In the genomic region with DNA sequence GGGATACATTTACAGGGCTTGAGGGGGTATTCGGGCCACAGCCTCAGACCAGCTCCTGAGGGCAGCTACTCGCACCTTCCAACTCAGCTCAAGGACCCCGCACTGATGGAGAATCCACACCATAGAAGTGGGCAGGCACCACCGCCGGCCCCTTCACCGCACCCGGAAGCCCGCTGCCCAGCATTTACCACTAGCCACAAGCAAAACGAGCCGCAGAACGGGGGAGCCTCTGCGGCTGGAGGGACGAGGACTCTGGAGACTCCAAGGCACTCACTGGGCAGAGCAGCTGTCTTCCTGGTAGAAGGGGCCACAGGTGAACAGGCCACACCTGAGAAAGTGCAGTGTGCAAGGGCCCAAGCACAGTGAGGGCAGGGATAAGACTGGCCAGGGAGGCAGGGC, we compare ENCODE assay signal across 20 cellular contexts. TPM values are rescaled to one million over a fixed set of nuclear protein-coding genes. Genes with fewer than 3 reads are reported as not detected.
DNase-seq lines count a peak whose midpoint lies in the region; ATAC-seq, FAIRE-seq and TF ChIP-seq lines count a peak whose summit lies in the region.
"Had no signal": no experiment of that assay in that cellular context is flagged by ENCODE, and none has a peak within 500 bp of the region (broad histone marks: within the 10 kb centered on the region; RNA-seq: fewer than 3 reads in every experiment).

No MANE protein-coding gene starts in this region.

- TF ChIP-seq POLR2A in GM12878 (IDR thresholded peaks at IDR 0.05; ENCODE audit: low read depth, low read length) = no peak; the same call in 1 of the 2 replicates

- no peak for TF ChIP-seq EP300 in GM12878 (IDR thresholded peaks at IDR 0.05; ENCODE audit: borderline replicate concordance in 1 of 2, control insufficient read depth in 1 of 2, low read depth in 2 of 2, low read length in 2 of 2)

- no peaks in the 10 kb centered on the region for H3K27me3 ChIP-seq in GM12878 (replicated peaks in 1 of 2; ENCODE audit: control insufficient read depth in 2 of 2, insufficient read depth in 2 of 2, low read length in 1 of 2)
- H3K27me3 ChIP-seq: MG63 had no signal

- no peaks in the 10 kb centered on the region for H3K27me3 Mint-ChIP-seq in activated CD8-positive, alpha-beta T cell treated with anti-CD3 and anti-CD28 coated beads for 36 hours
- H3K27me3 Mint-ChIP-seq in activated CD8-positive, alpha-beta T cell treated with anti-CD3 and anti-CD28 coated beads, Interleukin-2, amount 10 ng/mL, durations not matched to agents 7 days and 5 days (ENCODE audit: low read depth) = no peaks in the 10 kb centered on the region
- no peaks in the 10 kb centered on the region for H3K27me3 Mint-ChIP-seq in neural crest cell (ENCODE audit: low read depth)
- H3K27me3 Mint-ChIP-seq: IgD-negative memory B cell had no signal

- H4K20me1 ChIP-seq in GM12878 (ENCODE audit: control insufficient read depth, insufficient read depth) = peaks cover 4% of the 10 kb centered on the region; the same call in 1 of the 2 replicates

- BruUV-seq in GM12878 (replicated peaks; lab: Mats Ljungman, UMichigan) = no TSS peak

- 98% methylated on average over 13 of the region's 13 CpGs for WGBS in GM12878 (ENCODE audit: insufficient coverage, insufficient replicate concordance, low lambda C conversion rate, missing lambda C conversion rate)

- no peak for TF ChIP-seq RAD21 in GM12878 (IDR thresholded peaks at IDR 0.05; ENCODE audit: insufficient read depth, low read depth, low read length)

- POLR2A ChIA-PET in activated CD8-positive, alpha-beta T cell treated with anti-CD3 and anti-CD28 coated beads for 36 hours (lab: Charles Lee) = interaction anchor here (1.1 kb wide), 1 partner anchor 155 kb away, joined by 3 read pairs; no protein-coding TSS in a partner anchor
- POLR2A ChIA-PET in activated CD8-positive, alpha-beta T cell treated with anti-CD3 and anti-CD28 coated beads, Interleukin-2, amount 10 ng/mL, durations not matched to agents 7 days and 5 days (lab: Charles Lee) = no interaction called here
- POLR2A ChIA-PET in GM12878 (lab: Charles Lee) = interaction anchor here (0.6 kb wide), 1 partner anchor 134 kb away, joined by 3 read pairs; no protein-coding TSS in a partner anchor

- peaks cover 38% of the 10 kb centered on the region for H3K36me3 Mint-ChIP-seq in activated CD8-positive, alpha-beta T cell treated with anti-CD3 and anti-CD28 coated beads for 36 hours (ENCODE audit: low read depth)
- peaks cover 46% of the 10 kb centered on the region for H3K36me3 Mint-ChIP-seq in activated CD8-positive, alpha-beta T cell treated with anti-CD3 and anti-CD28 coated beads, Interleukin-2, amount 10 ng/mL, durations not matched to agents 7 days and 5 days (ENCODE audit: low read depth)
- H3K36me3 Mint-ChIP-seq in neural crest cell (ENCODE audit: low read depth) = peaks cover 10% of the 10 kb centered on the region
- H3K36me3 Mint-ChIP-seq: IgD-negative memory B cell had no signal

- no peaks in the 10 kb centered on the region for H3K9me3 ChIP-seq in GM12878 (replicated peaks; ENCODE audit: control insufficient read depth, insufficient read depth, low read length)
- H3K9me3 ChIP-seq: MG63 had no signal

- DNase-seq in activated CD8-positive, alpha-beta T cell treated with anti-CD3 and anti-CD28 coated beads for 36 hours = no peak
- DNase-seq in activated CD8-positive, alpha-beta T cell treated with anti-CD3 and anti-CD28 coated beads, Interleukin-2, amount 10 ng/mL, durations not matched to agents 7 days and 5 days = no peak
- DNase-seq in GM12878 (ENCODE audit: low read depth, low spot score) (no peak), neural crest cell (ENCODE audit: low read depth, low spot score) (no peak), T1000 (lab: John Stamatoyannopoulos, UW) (no peak)
- DNase-seq: DMS79, Kasumi-1, MG63, NCI-H1048, NCI-H1436 treated with DMSO at 0.1 percent for 48 hours, NCI-H2029, NCI-H2171, NCI-H526, PC-3, RPMI8226 had no signal

- in situ Hi-C loops in GM12878 (cut with MboI) = no loop called here

- no peak overlapping the region for H3K4me2 ChIP-seq in GM12878 (ENCODE audit: control insufficient read depth, insufficient read depth)

- peak overlapping the region; percentile 11 for H3K27ac Mint-ChIP-seq in activated CD8-positive, alpha-beta T cell treated with anti-CD3 and anti-CD28 coated beads for 36 hours
- no peak overlapping the region for H3K27ac Mint-ChIP-seq in activated CD8-positive, alpha-beta T cell treated with anti-CD3 and anti-CD28 coated beads, Interleukin-2, amount 10 ng/mL, durations not matched to agents 7 days and 5 days
- no peak overlapping the region for H3K27ac Mint-ChIP-seq in neural crest cell (ENCODE audit: unreplicated experiment)
- H3K27ac Mint-ChIP-seq: IgD-negative memory B cell had no signal

- RAD21 ChIA-PET in GM12878 (lab: Charles Lee; ENCODE audit: unreplicated experiment) = no interaction called here

- peaks cover 39% of the 10 kb centered on the region for H3K4me1 Mint-ChIP-seq in activated CD8-positive, alpha-beta T cell treated with anti-CD3 and anti-CD28 coated beads for 36 hours (ENCODE audit: low read depth)
- H3K4me1 Mint-ChIP-seq in activated CD8-positive, alpha-beta T cell treated with anti-CD3 and anti-CD28 coated beads, Interleukin-2, amount 10 ng/mL, durations not matched to agents 7 days and 5 days (ENCODE audit: low read depth) = peaks cover 38% of the 10 kb centered on the region
- peaks cover 24% of the 10 kb centered on the region for H3K4me1 Mint-ChIP-seq in neural crest cell

- no peaks in the 10 kb centered on the region for H3K9me3 Mint-ChIP-seq in activated CD8-positive, alpha-beta T cell treated with anti-CD3 and anti-CD28 coated beads for 36 hours
- H3K9me3 Mint-ChIP-seq in activated CD8-positive, alpha-beta T cell treated with anti-CD3 and anti-CD28 coated beads, Interleukin-2, amount 10 ng/mL, durations not matched to agents 7 days and 5 days (ENCODE audit: insufficient read depth) = no peaks in the 10 kb centered on the region
- H3K9me3 Mint-ChIP-seq in neural crest cell = no peaks in the 10 kb centered on the region
- H3K9me3 Mint-ChIP-seq: CD14-positive monocyte, IgD-negative memory B cell had no signal

- H3K4me1 ChIP-seq in GM12878 (ENCODE audit: control insufficient read depth, insufficient read depth, low read length) = peaks cover 14% of the 10 kb centered on the region

- no peak overlapping the region for H3K4me3 ChIP-seq in GM12878
- H3K4me3 ChIP-seq: MG63 had no signal

- CTCF ChIA-PET in activated CD8-positive, alpha-beta T cell treated with anti-CD3 and anti-CD28 coated beads for 36 hours (lab: Charles Lee) = no interaction called here
- CTCF ChIA-PET in activated CD8-positive, alpha-beta T cell treated with anti-CD3 and anti-CD28 coated beads, Interleukin-2, amount 10 ng/mL, durations not matched to agents 7 days and 5 days (lab: Charles Lee) = interaction anchor here (1.0 kb wide), 1 partner anchor 146 kb away, joined by 4 read pairs; no protein-coding TSS in a partner anchor
- CTCF ChIA-PET in GM12878 (lab: Yijun Ruan, JAX) = no interaction called here

- intact Hi-C loops in activated CD8-positive, alpha-beta T cell treated with anti-CD3 and anti-CD28 coated beads for 36 hours (cut with micrococcal nuclease) = no loop called here
- intact Hi-C loops in GM12878 (cut with micrococcal nuclease; ENCODE audit: unreplicated experiment) = no loop called here

- FAIRE-seq in GM12878 (lab: Jason Lieb, UNC) = no peak
- FAIRE-seq: H54 had no signal

- no peak overlapping the region for H3K27ac ChIP-seq in GM12878 (ENCODE audit: control insufficient read depth, insufficient read depth)
- H3K27ac ChIP-seq: 22Rv1 had no signal

- SMC1A ChIA-PET in GM12878 (lab: Charles Lee; ENCODE audit: uncharacterized antibody, unreplicated experiment) = no interaction called here

- TF ChIP-seq CTCF in activated CD8-positive, alpha-beta T cell treated with anti-CD3 and anti-CD28 coated beads for 36 hours (IDR thresholded peaks at IDR 0.05) = no peak
- TF ChIP-seq CTCF in GM12878 (IDR thresholded peaks at IDR 0.05 in 2 of 3, conservative IDR thresholded peaks at IDR 0.05 in 1 of 3; ENCODE audit: control insufficient read depth in 2 of 3, extremely low read depth in 1 of 3, insufficient read depth in 1 of 3, low read depth in 3 of 3, low read length in 3 of 3) = no peak
- TF ChIP-seq CTCF in neural crest cell (conservative IDR thresholded peaks at IDR 0.05) = no peak

- peaks cover 9 to 13% of the 10 kb centered on the region in 2 experiments; a peak in 3 of 4 replicates for H3K36me3 ChIP-seq in GM12878 (ENCODE audit: control insufficient read depth in 2 of 2, insufficient read depth in 2 of 2, low read length in 1 of 2)

- no peak for ATAC-seq in activated CD8-positive, alpha-beta T cell treated with anti-CD3 and anti-CD28 coated beads for 36 hours
- no peak for ATAC-seq in activated CD8-positive, alpha-beta T cell treated with anti-CD3 and anti-CD28 coated beads, Interleukin-2, amount 10 ng/mL, durations not matched to agents 7 days and 5 days
- ATAC-seq in GM12878 (no peak), GM18511 (IDR thresholded peaks at IDR 0.05; ENCODE audit: unreplicated experiment) (no peak)
- ATAC-seq: PC-3 had no signal

- peaks cover 41% of the 10 kb centered on the region for H3K79me2 ChIP-seq in GM12878 (ENCODE audit: control insufficient read depth, insufficient read depth, low read length)

- H3K4me3 Mint-ChIP-seq in activated CD8-positive, alpha-beta T cell treated with anti-CD3 and anti-CD28 coated beads for 36 hours = no peak overlapping the region
- H3K4me3 Mint-ChIP-seq in activated CD8-positive, alpha-beta T cell treated with anti-CD3 and anti-CD28 coated beads, Interleukin-2, amount 10 ng/mL, durations not matched to agents 7 days and 5 days = no peak overlapping the region
- peak overlapping the region; percentile 27 for H3K4me3 Mint-ChIP-seq in neural crest cell
- H3K4me3 Mint-ChIP-seq: CD14-positive monocyte had no signal

- no peak overlapping the region for H2AFZ ChIP-seq in GM12878 (ENCODE audit: control insufficient read depth, low read depth, low read length)

- H3K9ac ChIP-seq in GM12878 (ENCODE audit: control insufficient read depth, insufficient read depth, low read length) = no peak overlapping the region

RNA-seq across cellular contexts. Expression of a gene that starts 5.4 kb away (rescaled TPM):
- 10 to 100 TPM; 52.3 to 59.2 TPM for total RNA-seq in activated CD8-positive, alpha-beta T cell treated with anti-CD3 and anti-CD28 coated beads for 36 hours
- 10 to 100 TPM; 62.3 to 67.5 TPM for total RNA-seq in activated CD8-positive, alpha-beta T cell treated with anti-CD3 and anti-CD28 coated beads, Interleukin-2, amount 10 ng/mL, durations not matched to agents 7 days and 5 days
- 69.9 and 74.2 TPM in 2 replicates for total RNA-seq in GM12878 (2013; cell fraction: nucleolus; rRNA removed)
- total RNA-seq in GM12878 (2014; rRNA removed) (45.6 and 55.4 TPM in 2 replicates), GM12878 (2014; rRNA removed; fragmentation: Illumina TruSeq; extraction: Trizol) (28.3 and 33.5 TPM in 2 replicates), GM12878 (2021) (52.0 and 57.1 TPM in 2 replicates), neural crest cell (77.0 and 80.8 TPM in 2 replicates)
- polyA plus RNA-seq in GM12878 (2011; ENCODE audit: low read depth) = 12.1 TPM
- polyA plus RNA-seq in GM12878 (2011; rRNA removed) (24.3 and 27.0 TPM in 2 replicates), GM12878 (2014; fragmentation: Illumina TruSeq; extraction: Trizol) (38.3 and 43.1 TPM in 2 replicates), GM12878 (2014; fragmentation: Nextera tagmentation; extraction: Ambion mirVana) (1 to 10 TPM in 1 of 2 experiments, under 1 TPM in 1; 0.72 to 3.5 TPM), GM12878 (2014; rRNA removed) (63.0 and 65.0 TPM in 2 replicates), GM12878 (2016; fragmentation: Nextera tagmentation; extraction: Ambion mirVana) (10 to 100 TPM; 70.3 to 70.5 TPM)
- 32.3 and 38.7 TPM in 2 replicates for polyA plus RNA-seq in GM12878 (2011; cell fraction: cytosol; rRNA removed)
- polyA plus RNA-seq in GM12878 (2011; cell fraction: nucleus; rRNA removed) = 41.8 and 58.0 TPM in 2 replicates
- 36.4 and 40.9 TPM in 2 replicates for polyA plus RNA-seq in GM12878 (2012)
- 6.4 and 16.3 TPM in 2 replicates for polyA minus RNA-seq in GM12878 (2011; rRNA and poly(A)+ RNA removed)
- polyA minus RNA-seq in GM12878 (2011; cell fraction: cytosol; rRNA and poly(A)+ RNA removed) = 11.9 and 13.4 TPM in 2 replicates
- polyA minus RNA-seq in GM12878 (2011; cell fraction: nucleus; rRNA and poly(A)+ RNA removed) = 18.4 and 31.2 TPM in 2 replicates

RNA-seq across cellular contexts. Expression of a gene that starts 12.0 kb away (rescaled TPM):
- total RNA-seq in activated CD8-positive, alpha-beta T cell treated with anti-CD3 and anti-CD28 coated beads for 36 hours = 1 to 10 TPM; 4.9 to 5.6 TPM
- 1 to 10 TPM; 3.4 to 3.6 TPM for total RNA-seq in activated CD8-positive, alpha-beta T cell treated with anti-CD3 and anti-CD28 coated beads, Interleukin-2, amount 10 ng/mL, durations not matched to agents 7 days and 5 days
- 1.4 and 1.6 TPM in 2 replicates for total RNA-seq in GM12878 (2013; cell fraction: nucleolus; rRNA removed)
- total RNA-seq in GM12878 (2014; rRNA removed) (0.60 and 0.85 TPM in 2 replicates), GM12878 (2014; rRNA removed; fragmentation: Illumina TruSeq; extraction: Trizol) (0.13 and 0.41 TPM in 2 replicates), GM12878 (2021) (1.9 and 2.3 TPM in 2 replicates), neural crest cell (5.9 and 10.8 TPM in 2 replicates)
- polyA plus RNA-seq in GM12878 (2011; ENCODE audit: low read depth) = 0.21 TPM
- polyA plus RNA-seq in GM12878 (2011; rRNA removed) (0.10 and 0.18 TPM in 2 replicates), GM12878 (2014; fragmentation: Illumina TruSeq; extraction: Trizol) (0.06 TPM in 1 of 2 replicates, not detected in the other), GM12878 (2014; fragmentation: Nextera tagmentation; extraction: Ambion mirVana) (under 1 TPM in 1 of 2 experiments, not detected in 1; 0.07 TPM), GM12878 (2014; rRNA removed) (2.0 and 2.3 TPM in 2 replicates), GM12878 (2016; fragmentation: Nextera tagmentation; extraction: Ambion mirVana) (under 1 TPM; 0.11 to 0.62 TPM)
- polyA plus RNA-seq in GM12878 (2011; cell fraction: cytosol; rRNA removed) = 0.21 and 0.59 TPM in 2 replicates
- polyA plus RNA-seq in GM12878 (2011; cell fraction: nucleus; rRNA removed) = 8.3 and 8.4 TPM in 2 replicates
- 2.0 and 2.1 TPM in 2 replicates for polyA plus RNA-seq in GM12878 (2012)
- 0.31 TPM in 1 of 2 replicates, not detected in the other for polyA minus RNA-seq in GM12878 (2011; rRNA and poly(A)+ RNA removed)
- not detected in 2 replicates for polyA minus RNA-seq in GM12878 (2011; cell fraction: cytosol; rRNA and poly(A)+ RNA removed)
- polyA minus RNA-seq in GM12878 (2011; cell fraction: nucleus; rRNA and poly(A)+ RNA removed) = 0.85 and 0.96 TPM in 2 replicates
- polyA plus RNA-seq: CD14-positive monocyte, IgD-negative memory B cell had no signal

RNA-seq across cellular contexts. Expression of a gene that starts 21.8 kb away (rescaled TPM):
- total RNA-seq in activated CD8-positive, alpha-beta T cell treated with anti-CD3 and anti-CD28 coated beads for 36 hours = 1 to 10 TPM; 2.6 to 4.9 TPM
- total RNA-seq in activated CD8-positive, alpha-beta T cell treated with anti-CD3 and anti-CD28 coated beads, Interleukin-2, amount 10 ng/mL, durations not matched to agents 7 days and 5 days = 1 to 10 TPM; 1.8 to 2.2 TPM
- total RNA-seq in GM12878 (2013; cell fraction: nucleolus; rRNA removed) = 1.3 and 1.4 TPM in 2 replicates
- total RNA-seq in GM12878 (2014; rRNA removed) (0.17 and 0.76 TPM in 2 replicates), GM12878 (2014; rRNA removed; fragmentation: Illumina TruSeq; extraction: Trizol) (0.37 TPM in 1 of 2 replicates, not detected in the other), GM12878 (2021) (0.96 and 1.0 TPM in 2 replicates), neural crest cell (0.66 and 0.79 TPM in 2 replicates)
- 1.9 TPM for polyA plus RNA-seq in GM12878 (2011; ENCODE audit: low read depth)
- polyA plus RNA-seq in GM12878 (2011; rRNA removed) (not detected in 2 replicates), GM12878 (2014; fragmentation: Illumina TruSeq; extraction: Trizol) (not detected in 2 replicates), GM12878 (2014; fragmentation: Nextera tagmentation; extraction: Ambion mirVana) (under 1 TPM in 1 of 2 experiments, not detected in 1; 0.31 TPM), GM12878 (2014; rRNA removed) (0.50 and 0.84 TPM in 2 replicates), GM12878 (2016; fragmentation: Nextera tagmentation; extraction: Ambion mirVana) (under 1 TPM in 1 of 2 experiments, not detected in 1; 0.20 TPM)
- polyA plus RNA-seq in GM12878 (2011; cell fraction: cytosol; rRNA removed) = 0.22 and 0.48 TPM in 2 replicates
- polyA plus RNA-seq in GM12878 (2011; cell fraction: nucleus; rRNA removed) = 4.2 and 6.9 TPM in 2 replicates
- 3.7 and 4.4 TPM in 2 replicates for polyA plus RNA-seq in GM12878 (2012)
- 0.52 TPM in 1 of 2 replicates, not detected in the other for polyA minus RNA-seq in GM12878 (2011; rRNA and poly(A)+ RNA removed)
- not detected in 2 replicates for polyA minus RNA-seq in GM12878 (2011; cell fraction: cytosol; rRNA and poly(A)+ RNA removed)
- polyA minus RNA-seq in GM12878 (2011; cell fraction: nucleus; rRNA and poly(A)+ RNA removed) = 1.1 and 1.8 TPM in 2 replicates
- polyA plus RNA-seq: CD14-positive monocyte had no signal

RNA-seq across cellular contexts. Expression of a gene that starts 36.2 kb away (rescaled TPM):
- total RNA-seq in activated CD8-positive, alpha-beta T cell treated with anti-CD3 and anti-CD28 coated beads for 36 hours = 10 to 100 TPM; 13.1 to 14.3 TPM
- total RNA-seq in activated CD8-positive, alpha-beta T cell treated with anti-CD3 and anti-CD28 coated beads, Interleukin-2, amount 10 ng/mL, durations not matched to agents 7 days and 5 days = 10 to 100 TPM; 21.2 to 22.4 TPM
- total RNA-seq in GM12878 (2013; cell fraction: nucleolus; rRNA removed) = 13.9 and 14.3 TPM in 2 replicates
- total RNA-seq in GM12878 (2014; rRNA removed) (18.3 and 20.8 TPM in 2 replicates), GM12878 (2014; rRNA removed; fragmentation: Illumina TruSeq; extraction: Trizol) (6.7 and 7.8 TPM in 2 replicates), GM12878 (2021) (18.7 and 20.6 TPM in 2 replicates), neural crest cell (39.8 and 41.1 TPM in 2 replicates)
- polyA plus RNA-seq in GM12878 (2011; ENCODE audit: low read depth) = 2.2 TPM
- polyA plus RNA-seq in GM12878 (2011; rRNA removed) (1.5 and 2.2 TPM in 2 replicates), GM12878 (2014; fragmentation: Illumina TruSeq; extraction: Trizol) (5.8 and 6.8 TPM in 2 replicates), GM12878 (2014; fragmentation: Nextera tagmentation; extraction: Ambion mirVana) (1 to 10 TPM in 1 of 2 experiments, under 1 TPM in 1; 0.53 to 1.6 TPM), GM12878 (2014; rRNA removed) (14.2 and 17.1 TPM in 2 replicates), GM12878 (2016; fragmentation: Nextera tagmentation; extraction: Ambion mirVana) (1 to 10 TPM; 1.1 to 1.6 TPM)
- 2.8 and 4.3 TPM in 2 replicates for polyA plus RNA-seq in GM12878 (2011; cell fraction: cytosol; rRNA removed)
- polyA plus RNA-seq in GM12878 (2011; cell fraction: nucleus; rRNA removed) = 5.4 and 7.7 TPM in 2 replicates
- polyA plus RNA-seq in GM12878 (2012) = 5.4 and 6.2 TPM in 2 replicates
- polyA minus RNA-seq in GM12878 (2011; rRNA and poly(A)+ RNA removed) = 2.4 and 2.9 TPM in 2 replicates
- 1.2 and 2.7 TPM in 2 replicates for polyA minus RNA-seq in GM12878 (2011; cell fraction: cytosol; rRNA and poly(A)+ RNA removed)
- 12.7 and 22.7 TPM in 2 replicates for polyA minus RNA-seq in GM12878 (2011; cell fraction: nucleus; rRNA and poly(A)+ RNA removed)

RNA-seq across cellular contexts. Expression of a gene that starts 36.5 kb away (rescaled TPM):
- 10 to 100 TPM; 81.5 to 87.5 TPM for total RNA-seq in activated CD8-positive, alpha-beta T cell treated with anti-CD3 and anti-CD28 coated beads for 36 hours
- 10 to 100 TPM; 96.9 to 99.3 TPM for total RNA-seq in activated CD8-positive, alpha-beta T cell treated with anti-CD3 and anti-CD28 coated beads, Interleukin-2, amount 10 ng/mL, durations not matched to agents 7 days and 5 days
- 53.9 and 54.1 TPM in 2 replicates for total RNA-seq in GM12878 (2013; cell fraction: nucleolus; rRNA removed)
- 43.1 and 48.7 TPM in 2 replicates for total RNA-seq in GM12878 (2014; rRNA removed)
- total RNA-seq in GM12878 (2014; rRNA removed; fragmentation: Illumina TruSeq; extraction: Trizol) = 25.8 and 31.8 TPM in 2 replicates
- total RNA-seq in GM12878 (2021) = 92.2 and 97.2 TPM in 2 replicates
- polyA plus RNA-seq in GM12878 (2011; ENCODE audit: low read depth) = 16.2 TPM
- 16.4 and 28.8 TPM in 2 replicates for polyA plus RNA-seq in GM12878 (2011; rRNA removed)
- 30.5 and 38.1 TPM in 2 replicates for polyA plus RNA-seq in GM12878 (2011; cell fraction: cytosol; rRNA removed)
- polyA plus RNA-seq in GM12878 (2011; cell fraction: nucleus; rRNA removed) = 93.2 and 136 TPM in 2 replicates
- polyA plus RNA-seq in GM12878 (2012) = 57.3 and 60.4 TPM in 2 replicates
- polyA plus RNA-seq in GM12878 (2014; fragmentation: Illumina TruSeq; extraction: Trizol) = 5.9 and 27.2 TPM in 2 replicates
- polyA plus RNA-seq in GM12878 (2014; fragmentation: Nextera tagmentation; extraction: Ambion mirVana) = 1 to 10 TPM in 1 of 2 experiments, under 1 TPM in 1; 0.44 to 2.0 TPM
- polyA plus RNA-seq in GM12878 (2014; rRNA removed) = 51.5 and 65.0 TPM in 2 replicates
- 10 to 100 TPM; 78.5 to 87.8 TPM for polyA plus RNA-seq in GM12878 (2016; fragmentation: Nextera tagmentation; extraction: Ambion mirVana)
- 24.1 and 24.7 TPM in 2 replicates for polyA minus RNA-seq in GM12878 (2011; rRNA and poly(A)+ RNA removed)
- 15.0 and 18.9 TPM in 2 replicates for polyA minus RNA-seq in GM12878 (2011; cell fraction: cytosol; rRNA and poly(A)+ RNA removed)
- polyA minus RNA-seq in GM12878 (2011; cell fraction: nucleus; rRNA and poly(A)+ RNA removed) = 27.2 and 42.8 TPM in 2 replicates
- 76.1 and 93.8 TPM in 2 replicates for total RNA-seq in neural crest cell
